In the genomic region with DNA sequence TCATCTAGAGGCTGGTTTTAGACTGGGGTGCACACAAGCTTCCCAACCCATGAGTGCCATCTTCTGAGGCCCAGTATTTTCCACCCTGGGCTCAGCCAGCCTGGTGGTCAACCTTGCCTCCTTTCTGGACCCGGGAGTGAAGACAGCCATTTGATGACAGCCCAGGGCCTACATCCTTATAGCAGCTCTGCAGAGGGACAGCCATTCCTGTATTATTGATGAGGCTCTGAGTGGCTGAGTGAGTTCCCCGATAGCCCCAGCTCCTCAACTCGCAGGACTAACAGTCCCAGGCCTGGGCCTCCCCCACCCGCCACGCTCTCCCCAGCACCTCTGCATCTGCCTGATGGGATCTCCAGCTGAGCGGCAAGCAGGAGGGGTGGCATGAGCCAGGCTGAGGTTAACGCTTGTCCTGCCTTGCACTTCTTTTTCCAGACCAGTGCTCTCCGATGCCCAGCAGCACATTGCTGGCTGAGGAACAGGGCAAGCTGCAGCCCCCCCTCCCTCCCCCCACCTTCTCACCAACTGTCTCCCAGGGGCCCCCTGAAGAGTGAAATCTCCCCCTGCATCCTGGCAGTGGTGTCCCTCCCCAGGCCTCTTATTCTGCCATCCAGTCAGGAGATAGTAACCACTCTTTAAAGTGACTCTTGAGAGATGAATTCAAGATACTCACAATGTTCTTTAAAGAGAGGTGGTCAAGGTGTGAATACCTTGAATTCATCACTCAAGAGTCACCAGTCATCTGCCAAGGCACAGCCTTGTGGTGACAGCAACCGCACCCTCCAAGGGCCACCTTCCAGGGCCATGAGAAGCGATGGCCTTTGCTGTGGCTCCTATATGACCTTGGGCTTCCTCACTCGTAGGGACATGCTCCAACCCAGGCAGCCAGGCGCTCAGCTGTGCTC, we compare ENCODE assay signal across 35 cellular contexts. TPM values are rescaled to one million over a fixed set of nuclear protein-coding genes. Genes with fewer than 3 reads are reported as not detected.
"Had no signal": no experiment of that assay in that cellular context is flagged by ENCODE, and none has a peak within 500 bp of the region (broad histone marks: within the 10 kb centered on the region; RNA-seq: fewer than 3 reads in every experiment).

No MANE protein-coding gene starts in this region.

- DNase-seq: dermis blood vessel endothelial cell; effector memory CD4-positive, alpha-beta T cell; erythroblast; esophagus squamous epithelium; foreskin melanocyte; glutamatergic neuron; heart right ventricle; hippocampal formation; kidney glomerular epithelial cell; left ventricle myocardium superior; mucosa of descending colon; naive B cell; nephron progenitor cell; occipital lobe; ovary; stimulated activated CD4-positive, alpha-beta T cell treated with anti-CD3 and anti-CD28 coated beads, Interleukin-12 subunit alpha, Interleukin-12 subunit beta, amount 100 ng/mL, for 4 hours; stimulated activated CD4-positive, alpha-beta T cell treated with anti-CD3 and anti-CD28 coated beads, Interleukin-1b, Interleukin-23, amount 100 ng/mL, for 48 hours; stimulated activated CD4-positive, alpha-beta T cell treated with anti-CD3 and anti-CD28 coated beads, Interleukin-4, amount 100 ng/mL, for 1 hour; stimulated activated CD8-positive, alpha-beta memory T cell treated with anti-CD3 and anti-CD28 coated beads, Interleukin-4, amount 100 ng/mL, for 48 hours; stimulated activated naive CD4-positive, alpha-beta T cell treated with Interleukin-2 at 50 U/mL for 16 hours; stomach; thyroid gland had no signal

- H3K4me2 ChIP-seq: smooth muscle cell had no signal

- H3K27me3 ChIP-seq: ovary, stomach, thyroid gland had no signal

- H3K4me1 ChIP-seq: esophagus squamous epithelium, heart right ventricle, stomach, thyroid gland had no signal

- H3K4me3 Mint-ChIP-seq: memory B cell, mesothelial cell of epicardium, naive B cell, nephron progenitor cell, type B pancreatic cell had no signal

- H3K4me1 Mint-ChIP-seq: memory B cell, mesothelial cell of epicardium, naive B cell, nephron progenitor cell had no signal

- H3K9me3 Mint-ChIP-seq: type B pancreatic cell had no signal

- H3K27ac Mint-ChIP-seq: memory B cell, mesothelial cell of epicardium, naive B cell, nephron progenitor cell, type B pancreatic cell had no signal

- ATAC-seq: left ventricle myocardium superior, mucosa of descending colon, sciatic nerve had no signal

- H3K9me3 ChIP-seq: ovary, thyroid gland had no signal

- FAIRE-seq: endometrium, islet of Langerhans had no signal

- H3K36me3 ChIP-seq: esophagus squamous epithelium, heart right ventricle, ovary, stomach, thyroid gland had no signal

- H3K27ac ChIP-seq: coronary artery, esophagus squamous epithelium, heart right ventricle, ovary, stomach, thyroid gland had no signal

- H3K36me3 Mint-ChIP-seq: memory B cell, naive B cell, type B pancreatic cell had no signal

- H3K27me3 Mint-ChIP-seq: memory B cell had no signal

- H3K4me3 ChIP-seq: coronary artery, esophagus squamous epithelium, heart right ventricle, lung, mucosa of descending colon, ovary, smooth muscle cell, stomach, thyroid gland had no signal

RNA-seq across cellular contexts. Expression of gene CACNG5, which starts 23.5 kb away (rescaled TPM):
- total RNA-seq: dermis blood vessel endothelial cell, esophagus squamous epithelium, heart right ventricle, left ventricle myocardium superior, lung, mesothelial cell of epicardium, ovary, posterior vena cava, pulmonary artery endothelial cell, sciatic nerve, smooth muscle cell, stomach, subcutaneous adipose tissue, thyroid gland, urinary bladder had no signal
- polyA plus RNA-seq: heart right ventricle, lung, ovary, smooth muscle cell, stomach, urinary bladder had no signal
